In genomic region chr16:56193951-56194726, GRCh38 we compare ENCODE assay signal across 8 cellular contexts. TPM values are rescaled to one million over a fixed set of nuclear protein-coding genes. Genes with fewer than 3 reads are reported as not detected.
DNase-seq lines count a peak whose midpoint lies in the region; ATAC-seq and TF ChIP-seq lines count a peak whose summit lies in the region.

No MANE protein-coding gene starts in this region.

- H3K4me3 ChIP-seq in endodermal cell (ENCODE audit: low read length): peak overlapping the region; percentile 80
- H3K4me3 ChIP-seq in lower lobe of right lung: peak overlapping the region; percentile 9

- no peak overlapping the region for H3K9ac ChIP-seq in endodermal cell (ENCODE audit: extremely low read depth, low read length, poor library complexity, severe bottlenecking)

- H3K27ac ChIP-seq in endodermal cell (ENCODE audit: low read depth, low read length) (no peak overlapping the region), lower lobe of right lung (no peak overlapping the region)

- DNase-seq in GM03348 (ENCODE audit: low spot score) (peak; percentile 81), NCI-H2227 (lab: John Stamatoyannopoulos, UW; ENCODE audit: unreplicated experiment) (peak; percentile 93), activated T-cell treated with anti-CD3 and anti-CD28 coated beads for 4 hours (peak; percentile 29), endodermal cell (peak; percentile 98), lower lobe of right lung (peak; percentile 71), HuH-7.5 (ENCODE audit: low spot score) (no peak)
- peak; percentile 77 for DNase-seq in stimulated activated CD4-positive, alpha-beta T cell treated with anti-CD3 and anti-CD28 coated beads, Interleukin-4, amount 100 ng/mL, for 1 hour

- H3K9me3 ChIP-seq in endodermal cell (ENCODE audit: control insufficient read depth, low read length): no peaks in the 10 kb centered on the region
- H3K9me3 ChIP-seq in lower lobe of right lung: no peaks in the 10 kb centered on the region

- no peak overlapping the region for H3K27ac Mint-ChIP-seq in endodermal cell

- H3K36me3 ChIP-seq in endodermal cell (ENCODE audit: control insufficient read depth, insufficient read depth, low read length): no peaks in the 10 kb centered on the region
- no peaks in the 10 kb centered on the region for H3K36me3 ChIP-seq in lower lobe of right lung

- H3K4me3 Mint-ChIP-seq in endodermal cell: no peak overlapping the region

- 11 to 15% methylated on average over 35 to 48 of the region's 48 CpGs for WGBS in endodermal cell (ENCODE audit: insufficient coverage in 1 of 2, insufficient read length in 1 of 2), 2 experiments

- H3K27me3 ChIP-seq in endodermal cell (ENCODE audit: control insufficient read depth, insufficient read depth, low read length, poor library complexity, severe bottlenecking) (peaks cover 40% of the 10 kb centered on the region), lower lobe of right lung (ENCODE audit: low read depth) (peaks cover 54% of the 10 kb centered on the region)

- H3K4me1 ChIP-seq in endodermal cell (ENCODE audit: control insufficient read depth, insufficient read depth, low read length) (no peaks in the 10 kb centered on the region), lower lobe of right lung (peaks cover 17% of the 10 kb centered on the region)

- H3K27me3 Mint-ChIP-seq in endodermal cell (ENCODE audit: insufficient read depth): peaks cover 46% of the 10 kb centered on the region

- no peaks in the 10 kb centered on the region for H3K36me3 Mint-ChIP-seq in endodermal cell (ENCODE audit: low read depth)

- no peak for TF ChIP-seq CTCF in endodermal cell (conservative IDR thresholded peaks at IDR 0.05)
- TF ChIP-seq CTCF in lower lobe of right lung (IDR thresholded peaks at IDR 0.05): no peak

- intact Hi-C loops in lower lobe of right lung (cut with DNase I): no loop called here

- ATAC-seq in lower lobe of right lung: peak; percentile 83 to 88
- no peak for ATAC-seq in GM21529 (IDR thresholded peaks at IDR 0.05; ENCODE audit: unreplicated experiment)

- no peaks in the 10 kb centered on the region for H3K9me3 Mint-ChIP-seq in endodermal cell

- peaks cover 13% of the 10 kb centered on the region for H3K4me1 Mint-ChIP-seq in endodermal cell

RNA-seq across cellular contexts. Expression of gene GNAO1, which starts 2.9 kb away (rescaled TPM):
- total RNA-seq in endodermal cell (1 to 10 TPM; 2.7 to 7.1 TPM), lower lobe of right lung (1.8 TPM)
- polyA plus RNA-seq in endodermal cell (2013, experiment 1 of 2): 7.8 TPM
- 6.5 TPM for polyA plus RNA-seq in endodermal cell (2013, experiment 2 of 2)
